In genomic region chr1:150066328-150066727, GRCh38 we compare ENCODE assay signal across 8 cellular contexts. TPM values are rescaled to one million over a fixed set of nuclear protein-coding genes. Genes with fewer than 3 reads are reported as not detected.
DNase-seq lines count a peak whose midpoint lies in the region; ATAC-seq and TF ChIP-seq lines count a peak whose summit lies in the region.

No MANE protein-coding gene starts in this region.

- H4K20me1 ChIP-seq in GM23338 (replicated peaks; ENCODE audit: insufficient read depth): no peaks in the 10 kb centered on the region

- H3K27ac Mint-ChIP-seq in GM23338: peak overlapping the region; percentile 99

- H3K27me3 ChIP-seq in GM23338 (ENCODE audit: insufficient read depth): no peaks in the 10 kb centered on the region
- no peaks in the 10 kb centered on the region for H3K27me3 ChIP-seq in WERI-Rb-1 (ENCODE audit: insufficient read depth, low read depth, severe bottlenecking)
- H3K27me3 ChIP-seq in skeletal muscle satellite cell (ENCODE audit: control insufficient read depth, insufficient read depth, low read length): no peaks in the 10 kb centered on the region

- no peaks in the 10 kb centered on the region for H3K9me2 ChIP-seq in GM23338 (ENCODE audit: insufficient read depth)

- DNase-seq in GM23338 (ENCODE audit: low spot score) (no peak), WERI-Rb-1 (no peak), foreskin fibroblast (no peak), MV-4-11 (lab: John Stamatoyannopoulos, UW) (no peak), ureter (ENCODE audit: low spot score) (no peak), anterior cingulate cortex (lab: John Stamatoyannopoulos, UW) (no peak)
- no peak for DNase-seq in stimulated activated CD4-positive, alpha-beta T cell treated with anti-CD3 and anti-CD28 coated beads, Interleukin-2, amount 100 ng/mL, for 48 hours

- ATAC-seq in GM23338: no peak

- H3K27ac ChIP-seq in GM23338 (ENCODE audit: low read depth): peak overlapping the region; percentile 98
- peak overlapping the region; percentile 93 for H3K27ac ChIP-seq in WERI-Rb-1

- H3K9ac ChIP-seq in skeletal muscle satellite cell (ENCODE audit: low read depth, low read length): peak overlapping the region; percentile 94

- H3K27me3 Mint-ChIP-seq in GM23338 (ENCODE audit: insufficient read depth, low read depth, poor library complexity): peaks cover 1% of the 10 kb centered on the region

- H3K79me2 ChIP-seq in GM23338 (replicated peaks; ENCODE audit: insufficient read depth): peaks cover 8% of the 10 kb centered on the region; the same call in 1 of the 2 replicates

- TF ChIP-seq CTCF in GM23338 (conservative IDR thresholded peaks at IDR 0.05; ENCODE audit: low read depth in 2 of 2): no peak
- no peak for TF ChIP-seq CTCF in WERI-Rb-1 (IDR thresholded peaks at IDR 0.05; ENCODE audit: low read depth, low read length)
- no peak for TF ChIP-seq CTCF in foreskin fibroblast (IDR thresholded peaks at IDR 0.05; ENCODE audit: low read depth, low read length)

- H3K9me3 Mint-ChIP-seq in GM23338: no peaks in the 10 kb centered on the region

- peaks cover 16% of the 10 kb centered on the region for H3K36me3 Mint-ChIP-seq in GM23338 (ENCODE audit: low read depth)

- peak overlapping the region; percentile 73 for H3K4me2 ChIP-seq in GM23338
- peak overlapping the region; percentile 97 for H3K4me2 ChIP-seq in skeletal muscle satellite cell (ENCODE audit: low read length)

- H2AFZ ChIP-seq in GM23338: peak overlapping the region; percentile 92; the same call in 1 of the 2 replicates

- H3K9me3 ChIP-seq in WERI-Rb-1 (ENCODE audit: severe bottlenecking): no peaks in the 10 kb centered on the region
- no peaks in the 10 kb centered on the region for H3K9me3 ChIP-seq in skeletal muscle satellite cell (replicated peaks; ENCODE audit: low read length)

- H3K4me3 Mint-ChIP-seq in GM23338: peak overlapping the region; percentile 91

- H3K36me3 ChIP-seq in GM23338 (ENCODE audit: insufficient read depth) (no peaks in the 10 kb centered on the region), WERI-Rb-1 (peaks cover 17% of the 10 kb centered on the region), skeletal muscle satellite cell (ENCODE audit: insufficient read depth, low read length) (peaks cover 6% of the 10 kb centered on the region)

- H3K4me3 ChIP-seq in GM23338: peak overlapping the region; percentile 92
- peak overlapping the region; percentile 79 for H3K4me3 ChIP-seq in WERI-Rb-1 (ENCODE audit: low read depth, low read length)
- peak overlapping the region; percentile 55 to 75 for H3K4me3 ChIP-seq in foreskin fibroblast (ENCODE audit: low read depth in 1 of 2, low read length in 2 of 2)
- peak overlapping the region; percentile 88 for H3K4me3 ChIP-seq in skeletal muscle satellite cell (ENCODE audit: low read length)

- H3K4me1 Mint-ChIP-seq in GM23338: peaks cover 12% of the 10 kb centered on the region

- H3F3A ChIP-seq in GM23338 (replicated peaks; ENCODE audit: low read depth): no peaks in the 10 kb centered on the region

- H3K4me1 ChIP-seq in GM23338 (ENCODE audit: insufficient read depth) (no peaks in the 10 kb centered on the region), skeletal muscle satellite cell (ENCODE audit: control insufficient read depth, insufficient read depth, low read length) (peaks cover 26% of the 10 kb centered on the region)

TF ChIP-seq in GM23338, 12 proteins besides CTCF, POLR2A, EP300 and RAD21:
- no peak for TF ChIP-seq NANOG (IDR thresholded peaks at IDR 0.05; ENCODE audit: borderline replicate concordance)
- TF ChIP-seq CREB1 (CRISPR knock-in tag; IDR thresholded peaks at IDR 0.05; ENCODE audit: low read depth): no peak
- no peak for TF ChIP-seq ZNF331 (CRISPR knock-in tag; IDR thresholded peaks at IDR 0.05; ENCODE audit: low read depth)

RNA-seq across cellular contexts. Expression of gene VPS45, which starts 1.2 kb away (rescaled TPM):
- 26.9 and 37.5 TPM in 2 replicates for total RNA-seq in GM23338 (2014; rRNA removed; shearing (Covaris generic))
- polyA plus RNA-seq in GM23338 (2016; fragmentation: Nextera tagmentation; extraction: Ambion mirVana): 17.5 and 23.5 TPM in 2 replicates
- 25.6 and 31.2 TPM in 2 replicates for total RNA-seq in skeletal muscle satellite cell (2012; rRNA removed)
- total RNA-seq in ureter: 56.4 TPM

RNA-seq across cellular contexts. Expression of gene OTUD7B, which starts 55.8 kb away (rescaled TPM):
- 9.9 and 12.4 TPM in 2 replicates for total RNA-seq in GM23338 (2014; rRNA removed; shearing (Covaris generic))
- 3.3 and 3.7 TPM in 2 replicates for polyA plus RNA-seq in GM23338 (2016; fragmentation: Nextera tagmentation; extraction: Ambion mirVana)
- total RNA-seq in skeletal muscle satellite cell (2012; rRNA removed): 9.2 and 10.1 TPM in 2 replicates
- total RNA-seq in ureter: 34.3 TPM
